8 cellular contexts compared by ENCODE assay signal in the genomic region with DNA sequence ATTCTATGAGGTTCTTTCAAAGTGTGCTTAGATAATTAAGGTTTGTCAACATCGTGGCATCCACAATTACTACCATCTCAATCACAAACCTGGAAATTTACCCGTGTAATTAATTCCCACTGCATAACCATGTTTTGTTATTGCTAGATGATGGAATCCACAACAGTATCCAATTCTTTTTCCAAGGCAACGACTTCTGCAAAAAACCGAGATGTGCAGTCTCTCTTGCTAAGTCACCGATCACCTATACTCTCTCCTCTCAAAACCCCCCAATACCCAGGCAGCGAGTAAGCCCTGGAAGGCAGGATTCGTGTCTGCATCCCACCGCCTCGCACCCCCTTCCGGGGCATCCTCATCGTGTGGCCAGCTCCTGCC. TPM values are rescaled to one million over a fixed set of nuclear protein-coding genes. Genes with fewer than 3 reads are reported as not detected.
A peak's percentile ranks its signal among the peaks of the same experiment; 100 is the strongest.
DNase-seq lines count a peak whose midpoint lies in the region; ATAC-seq and TF ChIP-seq lines count a peak whose summit lies in the region.

No MANE protein-coding gene starts in this region.

- H3K36me3 ChIP-seq in CD4-positive, CD25-positive, alpha-beta regulatory T cell (ENCODE audit: control insufficient read depth, insufficient read depth, low read length): peaks cover 6% of the 10 kb centered on the region
- H3K36me3 ChIP-seq in adrenal gland (replicated peaks in 1 of 2) (peaks cover 0 to 3% of the 10 kb centered on the region in 2 donors), lower lobe of right lung (peaks cover 25% of the 10 kb centered on the region), urinary bladder (ENCODE audit: insufficient read depth) (no peaks in the 10 kb centered on the region)

- H3K4me1 Mint-ChIP-seq in CD4-positive, CD25-positive, alpha-beta regulatory T cell: peaks cover 22 to 48% (median 35%) of the 10 kb centered on the region in 4 donors

- H3K36me3 Mint-ChIP-seq in CD4-positive, CD25-positive, alpha-beta regulatory T cell: peaks cover 15% of the 10 kb centered on the region

- TF ChIP-seq CTCF in adrenal gland (IDR thresholded peaks at IDR 0.05) (no peak), lower lobe of right lung (IDR thresholded peaks at IDR 0.05) (no peak)

- peak overlapping the region; percentile 87 to 96 (median 89) for H3K4me3 Mint-ChIP-seq in CD4-positive, CD25-positive, alpha-beta regulatory T cell

- no peaks in the 10 kb centered on the region for H3K27me3 ChIP-seq in CD4-positive, CD25-positive, alpha-beta regulatory T cell (ENCODE audit: control insufficient read depth, insufficient read depth, low read length)
- H3K27me3 ChIP-seq in adrenal gland: no peaks in the 10 kb centered on the region
- no peaks in the 10 kb centered on the region for H3K27me3 ChIP-seq in lower lobe of right lung (ENCODE audit: low read depth)

- intact Hi-C loops in adrenal gland (cut with DNase I) (no loop called here), lower lobe of right lung (cut with DNase I) (no loop called here), left colon (cut with DNase I, micrococcal nuclease) (no loop called here)

- no peak for DNase-seq in CD4-positive, CD25-positive, alpha-beta regulatory T cell
- no peak for DNase-seq in adrenal gland
- DNase-seq in lower lobe of right lung: no peak
- no peak for DNase-seq in amygdala (lab: John Stamatoyannopoulos, UW)
- DNase-seq in NCI-H1436 (lab: John Stamatoyannopoulos, UW): no peak
- no peak for DNase-seq in left colon

- H3K4me3 ChIP-seq in CD4-positive, CD25-positive, alpha-beta regulatory T cell (ENCODE audit: low read depth, low read length): peak overlapping the region; percentile 66
- peak overlapping the region in 3 of 4 donors; percentile 4 to 82 (median 48) for H3K4me3 ChIP-seq in adrenal gland
- peak overlapping the region; percentile 96 for H3K4me3 ChIP-seq in lower lobe of right lung
- H3K4me3 ChIP-seq in urinary bladder (ENCODE audit: low read depth, low read length): peak overlapping the region; percentile 95

- no peaks in the 10 kb centered on the region for H3K9me3 Mint-ChIP-seq in CD4-positive, CD25-positive, alpha-beta regulatory T cell

- no peak for TF ChIP-seq POLR2A in adrenal gland (IDR thresholded peaks at IDR 0.05)

- 2 to 14% (median 6%) methylated on average over 6 to 11 of the region's 11 CpGs for WGBS in adrenal gland, 4 donors
- 6% methylated on average over 11 of the region's 11 CpGs for WGBS in urinary bladder

- peak overlapping the region; percentile 78 to 94 (median 93) for H3K27ac Mint-ChIP-seq in CD4-positive, CD25-positive, alpha-beta regulatory T cell

- peaks cover 44% of the 10 kb centered on the region for H3K4me1 ChIP-seq in CD4-positive, CD25-positive, alpha-beta regulatory T cell (ENCODE audit: control insufficient read depth, insufficient read depth, low read length, poor library complexity, severe bottlenecking)
- H3K4me1 ChIP-seq in adrenal gland (replicated peaks in 1 of 2) (peaks cover 13 to 47% of the 10 kb centered on the region in 2 donors), lower lobe of right lung (peaks cover 43% of the 10 kb centered on the region), urinary bladder (ENCODE audit: insufficient read depth) (peaks cover under 1% of the 10 kb centered on the region)

- peak overlapping the region; percentile 89 for H3K27ac ChIP-seq in CD4-positive, CD25-positive, alpha-beta regulatory T cell (ENCODE audit: insufficient read depth, low read length, poor library complexity, severe bottlenecking)
- H3K27ac ChIP-seq in adrenal gland (peak overlapping the region; percentile 83 to 99 (median 96)), lower lobe of right lung (peak overlapping the region; percentile 97), urinary bladder (ENCODE audit: low read depth) (peak overlapping the region; percentile 76)

- ATAC-seq in CD4-positive, CD25-positive, alpha-beta regulatory T cell (ENCODE audit: low read depth in 2 of 2): no peak
- ATAC-seq in HG03342 (IDR thresholded peaks at IDR 0.05; ENCODE audit: unreplicated experiment): peak; percentile 2
- no peak for ATAC-seq in lower lobe of right lung
- no peak for ATAC-seq in left colon

- no peaks in the 10 kb centered on the region for H3K9me3 ChIP-seq in CD4-positive, CD25-positive, alpha-beta regulatory T cell (ENCODE audit: control insufficient read depth in 2 of 2, low read length in 2 of 2)
- H3K9me3 ChIP-seq in adrenal gland (replicated peaks in 1 of 3) (no peaks in the 10 kb centered on the region), lower lobe of right lung (no peaks in the 10 kb centered on the region)

- H3K27me3 Mint-ChIP-seq in CD4-positive, CD25-positive, alpha-beta regulatory T cell: no peaks in the 10 kb centered on the region

RNA-seq across cellular contexts. Expression of gene EIF4H, which starts 0.7 kb away (rescaled TPM):
- total RNA-seq in CD4-positive, CD25-positive, alpha-beta regulatory T cell: 263 TPM
- 100 to 1,000 TPM; 222 to 257 (median 233) TPM for polyA plus RNA-seq in CD4-positive, CD25-positive, alpha-beta regulatory T cell
- 100 to 1,000 TPM; 235 to 364 (median 263) TPM for total RNA-seq in adrenal gland
- 100 to 1,000 TPM; 108 to 215 (median 142) TPM for polyA plus RNA-seq in adrenal gland
- 210 TPM for total RNA-seq in lower lobe of right lung
- total RNA-seq in urinary bladder: 199 TPM
- polyA plus RNA-seq in urinary bladder: 292 TPM
- total RNA-seq in left colon: 100 to 1,000 TPM; 250 to 271 TPM

RNA-seq across cellular contexts. Expression of gene LAT2, which starts 36.3 kb away (rescaled TPM):
- 3.9 TPM for total RNA-seq in CD4-positive, CD25-positive, alpha-beta regulatory T cell
- polyA plus RNA-seq in CD4-positive, CD25-positive, alpha-beta regulatory T cell: 1 to 10 TPM; 2.2 to 6.3 (median 3.1) TPM
- total RNA-seq in adrenal gland: 10 to 100 TPM in 7 of 8 donors, 1 to 10 TPM in 1; 9.0 to 16.9 (median 14.2) TPM
- 10 to 100 TPM in 1 of 3 donors, 1 to 10 TPM in 2; 5.5 to 14.3 (median 9.5) TPM for polyA plus RNA-seq in adrenal gland
- total RNA-seq in lower lobe of right lung: 64.7 TPM
- total RNA-seq in urinary bladder: 5.1 TPM
- polyA plus RNA-seq in urinary bladder: 9.8 TPM
- 1 to 10 TPM; 1.1 to 6.9 TPM for total RNA-seq in left colon
